38 cellular contexts compared by ENCODE assay signal in genomic region chr15:32822739-32823138, GRCh38.
"Had no signal": no experiment of that assay in that cellular context is flagged by ENCODE, and none has a peak within 500 bp of the region (broad histone marks: within the 10 kb centered on the region; RNA-seq: fewer than 3 reads in every experiment).

No MANE protein-coding gene starts in this region.

- H3K27me3 ChIP-seq: adrenal gland, breast epithelium, cardiac muscle cell, dorsolateral prefrontal cortex had no signal

- H3K9me3 ChIP-seq: adrenal gland, breast epithelium had no signal

- H3K4me3 Mint-ChIP-seq: activated CD4-positive, alpha-beta memory T cell treated with anti-CD3 and anti-CD28 coated beads for 36 hours; activated CD4-positive, alpha-beta T cell treated with anti-CD3 and anti-CD28 coated beads for 36 hours; activated CD4-positive, alpha-beta T cell treated with anti-CD3 and anti-CD28 coated beads, Interleukin-2, amount 10 ng/mL, durations not matched to agents 24 days and 14 days; activated CD8-positive, alpha-beta memory T cell treated with anti-CD3 and anti-CD28 coated beads, Interleukin-2, amount 10 ng/mL, durations not matched to agents 7 days and 5 days; activated CD8-positive, alpha-beta T cell treated with anti-CD3 and anti-CD28 coated beads, Interleukin-2, amount 10 ng/mL, durations not matched to agents 7 days and 5 days; activated naive CD4-positive, alpha-beta T cell treated with anti-CD3 and anti-CD28 coated beads for 36 hours; activated naive CD4-positive, alpha-beta T cell treated with anti-CD3 and anti-CD28 coated beads, Interleukin-2, amount 50 U/mL, for 24 hours; activated naive CD8-positive, alpha-beta T cell treated with anti-CD3 and anti-CD28 coated beads for 36 hours; activated naive CD8-positive, alpha-beta T cell treated with anti-CD3 and anti-CD28 coated beads, Interleukin-2, amount 50 U/mL, for 24 hours; activated T-helper 1 cell treated with anti-CD3 and anti-CD28 coated beads, Interleukin-12 subunit alpha, Interleukin-12 subunit beta, Interleukin-2, Interleukin-4 antibody, amounts not matched to agents 30 ng/mL and 10 ng/mL and 1 ng/mL, durations not matched to agents 14 hours and 24 hours and 36 hours; brain; dendritic cell treated with granulocyte-macrophage colony-stimulating factor and Interleukin-4, amounts not matched to agents 40 ng/mL and 50 ng/mL, for 4 days; endodermal cell; T-helper 17 cell; T-helper 2 cell treated with Interferon-gamma antibody and Interleukin-4, amounts not matched to agents 5 μg/mL and 100 μg/mL, for 36 hours had no signal

- ATAC-seq: activated CD4-positive, alpha-beta T cell treated with anti-CD3 and anti-CD28 coated beads for 36 hours; activated CD8-positive, alpha-beta memory T cell treated with anti-CD3 and anti-CD28 coated beads, Interleukin-2, amount 10 ng/mL, durations not matched to agents 7 days and 5 days; activated CD8-positive, alpha-beta T cell treated with anti-CD3 and anti-CD28 coated beads, Interleukin-2, amount 10 ng/mL, durations not matched to agents 7 days and 5 days; activated naive CD8-positive, alpha-beta T cell treated with anti-CD3 and anti-CD28 coated beads, Interleukin-2, amount 50 U/mL, for 24 hours; esophagus mucosa; T-helper 17 cell had no signal

- H3K27me3 Mint-ChIP-seq: dendritic cell treated with granulocyte-macrophage colony-stimulating factor and Interleukin-4, amounts not matched to agents 40 ng/mL and 50 ng/mL, for 4 days; T-helper 17 cell had no signal

- H3K36me3 ChIP-seq: adrenal gland, breast epithelium, cardiac muscle cell had no signal

- DNase-seq: activated CD4-positive, alpha-beta memory T cell treated with anti-CD3 and anti-CD28 coated beads for 36 hours; activated CD4-positive, alpha-beta T cell treated with anti-CD3 and anti-CD28 coated beads for 36 hours; activated CD4-positive, alpha-beta T cell treated with anti-CD3 and anti-CD28 coated beads, Interleukin-2, amount 10 ng/mL, durations not matched to agents 24 days and 14 days; activated CD4-positive, CD25-positive, alpha-beta regulatory T cell; activated CD4-positive, CD25-positive, alpha-beta regulatory T cell treated with anti-CD3 and anti-CD28 coated beads, Interleukin-2, amount 50 U/mL, for 72 hours; activated CD8-positive, alpha-beta memory T cell treated with anti-CD3 and anti-CD28 coated beads, Interleukin-2, amount 10 ng/mL, durations not matched to agents 7 days and 5 days; activated CD8-positive, alpha-beta memory T cell treated with anti-CD3 and anti-CD28 coated beads, Interleukin-2, amount 50 U/mL, for 4 hours; activated CD8-positive, alpha-beta T cell treated with anti-CD3 and anti-CD28 coated beads, Interleukin-2, amount 10 ng/mL, durations not matched to agents 7 days and 5 days; activated effector memory CD4-positive, alpha-beta T cell treated with anti-CD3 and anti-CD28 coated beads, Interleukin-2, amount 50 U/mL, for 16 hours; activated naive CD4-positive, alpha-beta T cell treated with anti-CD3 and anti-CD28 coated beads for 36 hours; activated naive CD8-positive, alpha-beta T cell treated with anti-CD3 and anti-CD28 coated beads for 36 hours; activated naive CD8-positive, alpha-beta T cell treated with anti-CD3 and anti-CD28 coated beads, Interleukin-2, amount 50 U/mL, for 24 hours; activated T-cell treated with anti-CD3 and anti-CD28 coated beads, Interleukin-2, amount 50 U/mL, for 1 hour; activated T-cell treated with anti-CD3 and anti-CD28 coated beads, Interleukin-2, amount 50 U/mL, for 48 hours; adrenal gland; amygdala; aorta; central memory CD4-positive, alpha-beta T cell; cerebellar nuclear complex; dorsolateral prefrontal cortex; effector memory CD4-positive, alpha-beta T cell; endodermal cell; foreskin fibroblast; head of caudate nucleus; T-helper 1 cell; T-helper 17 cell; T1000 had no signal

- H3K27ac ChIP-seq: adrenal gland, breast epithelium, cardiac muscle cell, coronary artery, dorsolateral prefrontal cortex had no signal

- H3K27ac Mint-ChIP-seq: activated CD4-positive, alpha-beta memory T cell treated with anti-CD3 and anti-CD28 coated beads for 36 hours; activated CD4-positive, alpha-beta T cell treated with anti-CD3 and anti-CD28 coated beads for 36 hours; activated CD4-positive, alpha-beta T cell treated with anti-CD3 and anti-CD28 coated beads, Interleukin-2, amount 10 ng/mL, durations not matched to agents 24 days and 14 days; activated CD8-positive, alpha-beta memory T cell treated with anti-CD3 and anti-CD28 coated beads, Interleukin-2, amount 10 ng/mL, durations not matched to agents 7 days and 5 days; activated CD8-positive, alpha-beta T cell treated with anti-CD3 and anti-CD28 coated beads, Interleukin-2, amount 10 ng/mL, durations not matched to agents 7 days and 5 days; activated naive CD4-positive, alpha-beta T cell treated with anti-CD3 and anti-CD28 coated beads for 36 hours; activated naive CD4-positive, alpha-beta T cell treated with anti-CD3 and anti-CD28 coated beads, Interleukin-2, amount 50 U/mL, for 24 hours; activated naive CD8-positive, alpha-beta T cell treated with anti-CD3 and anti-CD28 coated beads for 36 hours; activated naive CD8-positive, alpha-beta T cell treated with anti-CD3 and anti-CD28 coated beads, Interleukin-2, amount 50 U/mL, for 24 hours; activated T-helper 1 cell treated with anti-CD3 and anti-CD28 coated beads, Interleukin-12 subunit alpha, Interleukin-12 subunit beta, Interleukin-2, Interleukin-4 antibody, amounts not matched to agents 30 ng/mL and 10 ng/mL and 1 ng/mL, durations not matched to agents 14 hours and 24 hours and 36 hours; activated T-helper 2 cell treated with anti-CD3 and anti-CD28 coated beads, Interferon-gamma antibody, Interleukin-2, Interleukin-4, amounts not matched to agents 10 μg/mL and 5 μg/mL and 100 μg/mL, durations not matched to agents 14 hours and 24 hours and 36 hours; brain; dendritic cell treated with granulocyte-macrophage colony-stimulating factor and Interleukin-4, amounts not matched to agents 40 ng/mL and 50 ng/mL, for 4 days; endodermal cell; T-helper 17 cell; T-helper 2 cell treated with Interferon-gamma antibody and Interleukin-4, amounts not matched to agents 5 μg/mL and 100 μg/mL, for 36 hours had no signal

- H3K4me3 ChIP-seq: adrenal gland, breast epithelium, cardiac muscle cell, coronary artery, dorsolateral prefrontal cortex had no signal

- H3K4me1 Mint-ChIP-seq: activated CD4-positive, alpha-beta T cell treated with anti-CD3 and anti-CD28 coated beads for 36 hours; activated CD4-positive, alpha-beta T cell treated with anti-CD3 and anti-CD28 coated beads, Interleukin-2, amount 10 ng/mL, durations not matched to agents 24 days and 14 days; activated CD8-positive, alpha-beta memory T cell treated with anti-CD3 and anti-CD28 coated beads, Interleukin-2, amount 10 ng/mL, durations not matched to agents 7 days and 5 days; activated naive CD4-positive, alpha-beta T cell treated with anti-CD3 and anti-CD28 coated beads, Interleukin-2, amount 50 U/mL, for 24 hours; activated naive CD8-positive, alpha-beta T cell treated with anti-CD3 and anti-CD28 coated beads for 36 hours; activated naive CD8-positive, alpha-beta T cell treated with anti-CD3 and anti-CD28 coated beads, Interleukin-2, amount 50 U/mL, for 24 hours had no signal

- H3K36me3 Mint-ChIP-seq: activated CD4-positive, alpha-beta memory T cell treated with anti-CD3 and anti-CD28 coated beads for 36 hours; activated CD8-positive, alpha-beta memory T cell treated with anti-CD3 and anti-CD28 coated beads, Interleukin-2, amount 10 ng/mL, durations not matched to agents 7 days and 5 days; activated naive CD4-positive, alpha-beta T cell treated with anti-CD3 and anti-CD28 coated beads, Interleukin-2, amount 50 U/mL, for 24 hours; activated naive CD8-positive, alpha-beta T cell treated with anti-CD3 and anti-CD28 coated beads for 36 hours; brain had no signal

- H3K4me1 ChIP-seq: adrenal gland, breast epithelium had no signal

- H3K9me3 Mint-ChIP-seq: activated CD4-positive, alpha-beta memory T cell treated with anti-CD3 and anti-CD28 coated beads for 36 hours; activated CD4-positive, alpha-beta T cell treated with anti-CD3 and anti-CD28 coated beads, Interleukin-2, amount 10 ng/mL, durations not matched to agents 24 days and 14 days; activated naive CD4-positive, alpha-beta T cell treated with anti-CD3 and anti-CD28 coated beads for 36 hours; activated naive CD4-positive, alpha-beta T cell treated with anti-CD3 and anti-CD28 coated beads, Interleukin-2, amount 50 U/mL, for 24 hours; activated naive CD8-positive, alpha-beta T cell treated with anti-CD3 and anti-CD28 coated beads for 36 hours; activated naive CD8-positive, alpha-beta T cell treated with anti-CD3 and anti-CD28 coated beads, Interleukin-2, amount 50 U/mL, for 24 hours; activated T-helper 1 cell treated with anti-CD3 and anti-CD28 coated beads, Interleukin-12 subunit alpha, Interleukin-12 subunit beta, Interleukin-2, Interleukin-4 antibody, amounts not matched to agents 30 ng/mL and 10 ng/mL and 1 ng/mL, durations not matched to agents 14 hours and 24 hours and 36 hours; activated T-helper 2 cell treated with anti-CD3 and anti-CD28 coated beads, Interferon-gamma antibody, Interleukin-2, Interleukin-4, amounts not matched to agents 10 μg/mL and 5 μg/mL and 100 μg/mL, durations not matched to agents 14 hours and 24 hours and 36 hours; brain; dendritic cell treated with granulocyte-macrophage colony-stimulating factor and Interleukin-4, amounts not matched to agents 40 ng/mL and 50 ng/mL, for 4 days; endodermal cell; T-helper 2 cell treated with Interferon-gamma antibody and Interleukin-4, amounts not matched to agents 5 μg/mL and 100 μg/mL, for 36 hours had no signal

- FAIRE-seq: frontal cortex had no signal
